In genomic region chr9:135889564-135890189, GRCh38 we compare ENCODE assay signal across 18 cellular contexts. TPM values are rescaled to one million over a fixed set of nuclear protein-coding genes. Genes with fewer than 3 reads are reported as not detected.
DNase-seq lines count a peak whose midpoint lies in the region; ATAC-seq and TF ChIP-seq lines count a peak whose summit lies in the region.
"Had no signal": no experiment of that assay in that cellular context is flagged by ENCODE, and none has a peak within 500 bp of the region (broad histone marks: within the 10 kb centered on the region; RNA-seq: fewer than 3 reads in every experiment).

No MANE protein-coding gene starts in this region.

- POLR2A ChIA-PET in RWPE1 (lab: Yijun Ruan, JAX; ENCODE audit: low non-redundant PET), result no interaction called here

- no peaks in the 10 kb centered on the region for H3K9me3 ChIP-seq in DND-41 (ENCODE audit: insufficient read depth, low read length, severe bottlenecking)
- no peaks in the 10 kb centered on the region for H3K9me3 ChIP-seq in esophagus squamous epithelium
- no peaks in the 10 kb centered on the region for H3K9me3 ChIP-seq in osteoblast (ENCODE audit: low read depth, low read length)
- H3K9me3 ChIP-seq: colonic mucosa had no signal

- peak overlapping the region; percentile 82; the same call in 1 of the 2 replicates for H3K27ac ChIP-seq in DND-41 (ENCODE audit: low read length)
- peak overlapping the region; percentile 84 for H3K27ac ChIP-seq in RWPE1
- peak overlapping the region; percentile 56 to 67 (median 63) for H3K27ac ChIP-seq in esophagus squamous epithelium
- H3K27ac ChIP-seq in osteoblast (ENCODE audit: low read depth, low read length), result no peak overlapping the region
- H3K27ac ChIP-seq: colonic mucosa had no signal

- CTCF ChIA-PET in RWPE1 (lab: Yijun Ruan, JAX), result interaction anchor here (0.7 kb wide), 1 partner anchor 1538 kb away, joined by 3 read pairs; no protein-coding TSS in a partner anchor

- peak overlapping the region; percentile 57; the same call in 1 of the 2 replicates for H3K9ac ChIP-seq in DND-41 (ENCODE audit: low read depth, low read length)

- no peak overlapping the region for H3K4me3 ChIP-seq in DND-41 (ENCODE audit: low read depth in 1 of 2, low read length in 2 of 2)
- H3K4me3 ChIP-seq in esophagus squamous epithelium, result no peak overlapping the region
- H3K4me3 ChIP-seq in osteoblast (ENCODE audit: insufficient read depth, low read length), result no peak overlapping the region
- H3K4me3 ChIP-seq: colonic mucosa had no signal

- H4K20me1 ChIP-seq in DND-41 (ENCODE audit: insufficient read depth, low read length), result peaks cover 98% of the 10 kb centered on the region
- H4K20me1 ChIP-seq in osteoblast (ENCODE audit: insufficient read depth, low read length), result peaks cover 94% of the 10 kb centered on the region

- DNase-seq in DND-41, result no peak
- no peak for DNase-seq in RWPE1 (ENCODE audit: low spot score)
- no peak for DNase-seq in esophagus squamous epithelium (lab: John Stamatoyannopoulos, UW)
- peak; percentile 23 for DNase-seq in osteoblast (ENCODE audit: insufficient read length, low spot score, missing footprints)
- no peak for DNase-seq in activated gamma-delta T cell (lab: John Stamatoyannopoulos, UW)
- DNase-seq: activated CD4-positive, alpha-beta memory T cell treated with anti-CD3 and anti-CD28 coated beads for 36 hours; activated naive CD4-positive, alpha-beta T cell treated with anti-CD3 and anti-CD28 coated beads, Interleukin-2, amount 50 U/mL, for 16 hours; activated T-cell treated with anti-CD3 and anti-CD28 coated beads, Interleukin-2, amount 50 U/mL, for 24 hours; colonic mucosa; foreskin melanocyte; GDM1; NCI-H446; posterior cingulate gyrus; stimulated activated CD4-positive, alpha-beta T cell treated with anti-CD3 and anti-CD28 coated beads, Interleukin-4, amount 100 ng/mL, for 1 hour had no signal

- intact Hi-C loops in esophagus squamous epithelium (cut with DNase I), result no loop called here

- H3K27me3 ChIP-seq in DND-41 (ENCODE audit: insufficient read depth, low read length, poor library complexity) (no peaks in the 10 kb centered on the region), esophagus squamous epithelium (no peaks in the 10 kb centered on the region), osteoblast (ENCODE audit: insufficient read depth, low read length) (no peaks in the 10 kb centered on the region)
- H3K27me3 ChIP-seq: colonic mucosa had no signal

- ATAC-seq in DND-41 (ENCODE audit: insufficient read depth, low read depth), result no peak
- no peak for ATAC-seq in GM21360 (IDR thresholded peaks at IDR 0.05; ENCODE audit: unreplicated experiment)
- no peak for ATAC-seq in GM21390 (IDR thresholded peaks at IDR 0.05; ENCODE audit: unreplicated experiment)
- ATAC-seq: left lobe of liver, Right ventricle myocardium inferior had no signal

- H2AFZ ChIP-seq in DND-41 (ENCODE audit: low read depth, low read length), result no peak overlapping the region
- no peak overlapping the region for H2AFZ ChIP-seq in osteoblast (ENCODE audit: low read length)

- H3K36me3 ChIP-seq in DND-41 (ENCODE audit: insufficient read depth, low read length) (no peaks in the 10 kb centered on the region; the same call in 1 of the 2 replicates), esophagus squamous epithelium (no peaks in the 10 kb centered on the region), osteoblast (ENCODE audit: insufficient read depth, low read length) (no peaks in the 10 kb centered on the region)
- H3K36me3 ChIP-seq: colonic mucosa had no signal

- no peak for TF ChIP-seq POLR2A in esophagus squamous epithelium (IDR thresholded peaks at IDR 0.05)

- H3K79me2 ChIP-seq in DND-41 (ENCODE audit: insufficient read depth, low read length) (peaks cover 94% of the 10 kb centered on the region), osteoblast (ENCODE audit: insufficient read depth, low read length) (peaks cover 98% of the 10 kb centered on the region)

- H3K4me1 ChIP-seq in DND-41 (ENCODE audit: insufficient read depth, low read length) (peaks cover 50% of the 10 kb centered on the region), esophagus squamous epithelium (peaks cover 53 to 100% (median 63%) of the 10 kb centered on the region in 3 donors), osteoblast (ENCODE audit: insufficient read depth, low read length) (peaks cover 14% of the 10 kb centered on the region)
- H3K4me1 ChIP-seq: colonic mucosa had no signal

- WGBS in esophagus squamous epithelium, 2 donors, result 61 to 62% methylated on average over 9 to 11 of the region's 19 CpGs

- H3K4me2 ChIP-seq in DND-41 (ENCODE audit: insufficient read depth, low read length) (0 out of 2 replicates have a peak overlapping the region, but pooled peaks have one; percentile 78), osteoblast (ENCODE audit: insufficient read depth, low read length) (no peak overlapping the region)

- TF ChIP-seq CTCF in DND-41 (IDR thresholded peaks at IDR 0.05; ENCODE audit: borderline replicate concordance, extremely low read depth, low read length, poor library complexity, severe bottlenecking), result no peak
- TF ChIP-seq CTCF in RWPE1 (conservative IDR thresholded peaks at IDR 0.05; ENCODE audit: low read depth), result no peak
- TF ChIP-seq CTCF in esophagus squamous epithelium (IDR thresholded peaks at IDR 0.05), result no peak
- no peak for TF ChIP-seq CTCF in osteoblast (IDR thresholded peaks at IDR 0.05; ENCODE audit: extremely low read depth, low read depth, low read length)

RNA-seq across cellular contexts. Expression of gene CAMSAP1, which starts 17.7 kb away (rescaled TPM):
- total RNA-seq in esophagus squamous epithelium (10 to 100 TPM; 31.2 to 85.3 (median 51.6) TPM), osteoblast (22.1 and 26.1 TPM in 2 replicates)
